Comparison of ENCODE assay signal across 13 cellular contexts in the genomic region with DNA sequence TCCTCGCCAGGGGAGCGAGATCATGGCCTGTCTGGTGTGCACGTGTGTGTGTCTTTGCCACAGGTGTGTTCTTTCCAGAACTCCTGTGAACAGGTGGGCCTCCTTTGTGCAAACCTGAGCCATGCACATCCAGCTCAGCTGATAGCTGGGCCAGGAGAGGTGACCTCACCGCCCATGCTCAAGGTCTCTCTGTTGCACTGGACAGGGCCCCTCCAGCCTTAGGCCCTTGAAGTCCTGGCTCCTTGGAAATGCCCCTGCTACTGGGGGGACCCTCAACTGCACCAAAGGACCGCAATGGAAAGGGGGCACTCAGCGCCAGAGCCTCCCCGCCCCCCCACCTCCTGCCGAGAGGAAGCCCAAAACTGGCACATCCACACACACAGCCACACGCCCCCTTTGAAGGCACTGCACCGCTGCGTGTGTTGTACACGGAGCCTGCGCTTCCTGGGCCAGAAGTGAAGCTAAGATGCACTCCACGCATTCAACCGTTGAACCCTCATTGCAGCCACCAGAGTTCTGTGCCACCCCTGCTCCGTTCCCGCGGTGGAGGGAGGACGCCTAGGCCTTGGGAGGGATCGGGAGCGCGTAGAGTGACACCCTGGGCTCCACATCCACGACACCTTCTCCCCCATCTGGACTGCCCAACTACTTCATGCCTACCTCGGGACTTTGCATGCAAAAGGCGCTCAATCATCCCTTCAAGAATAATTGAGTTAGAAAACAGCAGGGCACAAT. TPM values are rescaled to one million over a fixed set of nuclear protein-coding genes. Genes with fewer than 3 reads are reported as not detected.
DNase-seq lines count a peak whose midpoint lies in the region; ATAC-seq, FAIRE-seq and TF ChIP-seq lines count a peak whose summit lies in the region.
"Had no signal": no experiment of that assay in that cellular context is flagged by ENCODE, and none has a peak within 500 bp of the region (broad histone marks: within the 10 kb centered on the region; RNA-seq: fewer than 3 reads in every experiment).

No MANE protein-coding gene starts in this region.

- no peak for ATAC-seq in WTC11
- no peak for ATAC-seq in left cardiac atrium
- ATAC-seq in HG02610 (IDR thresholded peaks at IDR 0.05; ENCODE audit: unreplicated experiment): no peak

- H3K9me3 Mint-ChIP-seq in T-helper 1 cell treated with Interleukin-12 subunit alpha and Interleukin-12 subunit beta and Interleukin-4 antibody, amounts not matched to agents 30 μg/mL and 1 μg/mL, for 36 hours: peaks cover 4% of the 10 kb centered on the region
- H3K9me3 Mint-ChIP-seq in WTC11 (peaks cover 3% of the 10 kb centered on the region), mesothelial cell of epicardium (no peaks in the 10 kb centered on the region)

- peaks cover 13 to 94% (median 67%) of the 10 kb centered on the region in 6 donors for H3K4me1 ChIP-seq in spleen
- peaks cover 0 to 5% of the 10 kb centered on the region in 2 donors for H3K4me1 ChIP-seq in small intestine (ENCODE audit: control insufficient read depth in 2 of 2, insufficient read depth in 1 of 2, low read depth in 1 of 2, low read length in 1 of 2)

- CTCF ChIA-PET in WTC11 (lab: Charles Lee): interaction anchor here (0.7 to 4.8 kb wide), 25 partner anchors 9 to 594 kb away, joined by 3 to 49 read pairs (median 3); a partner anchor contains a TSS

- intact Hi-C loops in left cardiac atrium (cut with DNase I) (loop anchor here in 1 of 2 donors (1.0 kb wide), 1 partner anchor 32 kb away; no protein-coding TSS in a partner anchor), spleen (cut with DNase I; ENCODE audit: low total_unique reads) (loop anchor here (2.0 kb wide), 1 partner anchor 31 kb away; no protein-coding TSS in a partner anchor)

- H3K4me3 Mint-ChIP-seq in T-helper 1 cell treated with Interleukin-12 subunit alpha and Interleukin-12 subunit beta and Interleukin-4 antibody, amounts not matched to agents 30 μg/mL and 1 μg/mL, for 36 hours: peak overlapping the region; percentile 56
- H3K4me3 Mint-ChIP-seq in WTC11: no peak overlapping the region
- no peak overlapping the region for H3K4me3 Mint-ChIP-seq in mesothelial cell of epicardium

- 56 to 62% (median 61%) methylated on average over 20 to 25 of the region's 25 CpGs for WGBS in spleen, 5 donors
- WGBS in small intestine, 3 donors: 51 to 65% (median 65%) methylated on average over 25 of the region's 25 CpGs

- H3K9me3 ChIP-seq in spleen (peaks cover 0 to 7% (median 5%) of the 10 kb centered on the region in 8 donors), small intestine (ENCODE audit: control insufficient read depth, low read depth) (no peaks in the 10 kb centered on the region)

- DNase-seq in T-helper 1 cell: no peak
- no peak for DNase-seq in WTC11 (ENCODE audit: low spot score)
- DNase-seq in left cardiac atrium: peak; percentile 18
- DNase-seq in spleen: peak; percentile 81
- DNase-seq in small intestine: no peak
- no peak for DNase-seq in mesothelial cell of epicardium (ENCODE audit: low spot score in 2 of 2, unreplicated experiment in 2 of 2)
- DNase-seq: NCI-H1417 treated with DMSO at 0.1 percent for 48 hours, NCI-H526 treated with DMSO at 0.1 percent for 48 hours had no signal

- H3K36me3 Mint-ChIP-seq in T-helper 1 cell treated with Interleukin-12 subunit alpha and Interleukin-12 subunit beta and Interleukin-4 antibody, amounts not matched to agents 30 μg/mL and 1 μg/mL, for 36 hours (ENCODE audit: low read depth): peaks cover 2% of the 10 kb centered on the region
- no peaks in the 10 kb centered on the region for H3K36me3 Mint-ChIP-seq in WTC11
- H3K36me3 Mint-ChIP-seq in mesothelial cell of epicardium: no peaks in the 10 kb centered on the region

- POLR2A ChIA-PET in WTC11 (lab: Charles Lee): no interaction called here

- peak overlapping the region in 3 of 8 donors; percentile 17 to 61 (median 19) for H3K4me3 ChIP-seq in spleen
- no peak overlapping the region for H3K4me3 ChIP-seq in small intestine (ENCODE audit: low read depth in 1 of 2, low read length in 2 of 2)
- H3K4me3 ChIP-seq: SK-N-MC had no signal

- no peaks in the 10 kb centered on the region for H3K27me3 Mint-ChIP-seq in T-helper 1 cell treated with Interleukin-12 subunit alpha and Interleukin-12 subunit beta and Interleukin-4 antibody, amounts not matched to agents 30 μg/mL and 1 μg/mL, for 36 hours (ENCODE audit: low read depth)
- H3K27me3 Mint-ChIP-seq in WTC11 (ENCODE audit: low read depth) (peaks cover 7% of the 10 kb centered on the region), mesothelial cell of epicardium (ENCODE audit: low read depth) (no peaks in the 10 kb centered on the region)

- TF ChIP-seq CTCF in WTC11 (IDR thresholded peaks at IDR 0.05): peak; percentile 65; the same call in 1 of the 2 replicates
- peak in 2 of 11 experiments; percentile 93 to 95 for TF ChIP-seq CTCF in spleen (IDR thresholded peaks at IDR 0.05 in 8 of 11, conservative IDR thresholded peaks at IDR 0.05 in 3 of 11)
- TF ChIP-seq CTCF in mesothelial cell of epicardium (IDR thresholded peaks at IDR 0.05; ENCODE audit: unreplicated experiment): no peak

- no peaks in the 10 kb centered on the region for H3K27me3 ChIP-seq in spleen (replicated peaks in 1 of 7)
- no peaks in the 10 kb centered on the region for H3K27me3 ChIP-seq in small intestine (ENCODE audit: control insufficient read depth in 2 of 2, insufficient read depth in 2 of 2, low read length in 2 of 2)

- peaks cover 70% of the 10 kb centered on the region for H3K4me1 Mint-ChIP-seq in T-helper 1 cell treated with Interleukin-12 subunit alpha and Interleukin-12 subunit beta and Interleukin-4 antibody, amounts not matched to agents 30 μg/mL and 1 μg/mL, for 36 hours (ENCODE audit: low read depth)
- H3K4me1 Mint-ChIP-seq in WTC11 (peaks cover 13% of the 10 kb centered on the region), mesothelial cell of epicardium (peaks cover 3% of the 10 kb centered on the region)

- H3K27ac ChIP-seq in spleen (peak overlapping the region in 6 of 8 donors; percentile 11 to 87 (median 76)), small intestine (ENCODE audit: low read depth in 1 of 2, low read length in 1 of 2) (peak overlapping the region in 1 of 2 donors; percentile 28)
- H3K27ac ChIP-seq: 22Rv1, SK-N-MC had no signal

- peak overlapping the region; percentile 75 for H3K27ac Mint-ChIP-seq in T-helper 1 cell treated with Interleukin-12 subunit alpha and Interleukin-12 subunit beta and Interleukin-4 antibody, amounts not matched to agents 30 μg/mL and 1 μg/mL, for 36 hours
- H3K27ac Mint-ChIP-seq in WTC11 (no peak overlapping the region), mesothelial cell of epicardium (no peak overlapping the region)

- H3K36me3 ChIP-seq in spleen (no peaks in the 10 kb centered on the region), small intestine (ENCODE audit: control insufficient read depth in 2 of 2, insufficient read depth in 2 of 2, low read length in 2 of 2) (no peaks in the 10 kb centered on the region)

- no peak for FAIRE-seq in small intestine (lab: Jason Lieb, UNC)

- no peak for TF ChIP-seq POLR2A in spleen (IDR thresholded peaks at IDR 0.05)

TF ChIP-seq in WTC11, 78 proteins besides CTCF, POLR2A, EP300 and RAD21:
- TF ChIP-seq, protein P1, sequence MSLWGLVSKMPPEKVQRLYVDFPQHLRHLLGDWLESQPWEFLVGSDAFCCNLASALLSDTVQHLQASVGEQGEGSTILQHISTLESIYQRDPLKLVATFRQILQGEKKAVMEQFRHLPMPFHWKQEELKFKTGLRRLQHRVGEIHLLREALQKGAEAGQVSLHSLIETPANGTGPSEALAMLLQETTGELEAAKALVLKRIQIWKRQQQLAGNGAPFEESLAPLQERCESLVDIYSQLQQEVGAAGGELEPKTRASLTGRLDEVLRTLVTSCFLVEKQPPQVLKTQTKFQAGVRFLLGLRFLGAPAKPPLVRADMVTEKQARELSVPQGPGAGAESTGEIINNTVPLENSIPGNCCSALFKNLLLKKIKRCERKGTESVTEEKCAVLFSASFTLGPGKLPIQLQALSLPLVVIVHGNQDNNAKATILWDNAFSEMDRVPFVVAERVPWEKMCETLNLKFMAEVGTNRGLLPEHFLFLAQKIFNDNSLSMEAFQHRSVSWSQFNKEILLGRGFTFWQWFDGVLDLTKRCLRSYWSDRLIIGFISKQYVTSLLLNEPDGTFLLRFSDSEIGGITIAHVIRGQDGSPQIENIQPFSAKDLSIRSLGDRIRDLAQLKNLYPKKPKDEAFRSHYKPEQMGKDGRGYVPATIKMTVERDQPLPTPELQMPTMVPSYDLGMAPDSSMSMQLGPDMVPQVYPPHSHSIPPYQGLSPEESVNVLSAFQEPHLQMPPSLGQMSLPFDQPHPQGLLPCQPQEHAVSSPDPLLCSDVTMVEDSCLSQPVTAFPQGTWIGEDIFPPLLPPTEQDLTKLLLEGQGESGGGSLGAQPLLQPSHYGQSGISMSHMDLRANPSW (CRISPR knock-in tag; conservative IDR thresholded peaks at IDR 0.05; ENCODE audit: low read depth): 0 out of 2 replicates have a peak, but pooled peaks have one; percentile 35
- TF ChIP-seq FOXP1 (CRISPR knock-in tag; IDR thresholded peaks at IDR 0.05; ENCODE audit: borderline replicate concordance) (peak; percentile 70; the same call in 1 of the 2 replicates), SMAD4 (CRISPR knock-in tag; IDR thresholded peaks at IDR 0.05) (no peak)

RNA-seq across cellular contexts. Expression of a gene that starts 16.4 kb away (rescaled TPM):
- total RNA-seq in WTC11 (2021): 0.92 to 1.4 TPM (median 1.1 TPM) in 3 replicates
- 1 to 10 TPM in 1 of 2 donors, under 1 TPM in 1; 0.34 to 2.0 TPM for total RNA-seq in left cardiac atrium
- 10 to 100 TPM; 20.6 to 75.2 (median 51.5) TPM for total RNA-seq in spleen
- 1 to 10 TPM; 3.7 to 5.9 (median 3.9) TPM for polyA plus RNA-seq in spleen
- 1 to 10 TPM; 1.0 to 1.6 (median 1.6) TPM for polyA plus RNA-seq in small intestine
- total RNA-seq in mesothelial cell of epicardium: 1.6 to 2.1 TPM (median 1.7 TPM) in 3 replicates

RNA-seq across cellular contexts. Expression of a gene that starts 21.9 kb away (rescaled TPM):
- total RNA-seq in WTC11 (2021) (5.7 to 6.4 TPM (median 5.9 TPM) in 3 replicates), left cardiac atrium (1 to 10 TPM; 1.8 to 2.9 TPM), spleen (10 to 100 TPM in 1 of 7 donors, 1 to 10 TPM in 6; 5.3 to 10.3 (median 6.9) TPM), mesothelial cell of epicardium (51.8 to 58.3 TPM (median 54.1 TPM) in 3 replicates)
- polyA plus RNA-seq in spleen (1 to 10 TPM; 7.7 to 8.9 (median 8.8) TPM), small intestine (1 to 10 TPM; 2.4 to 3.6 (median 2.6) TPM)

RNA-seq across cellular contexts. Expression of a gene that starts 46.2 kb away (rescaled TPM):
- total RNA-seq in WTC11 (2021): 0.21 to 0.25 TPM (median 0.22 TPM) in 3 replicates
- not detected for total RNA-seq in left cardiac atrium
- 1 to 10 TPM in 3 of 7 donors, under 1 TPM in 4; 0.56 to 2.0 (median 0.95) TPM for total RNA-seq in spleen
- polyA plus RNA-seq in spleen: 1 to 10 TPM; 1.2 to 2.0 (median 1.5) TPM
- under 1 TPM in 1 of 3 donors, not detected in 2; 0.09 TPM for polyA plus RNA-seq in small intestine
- total RNA-seq in mesothelial cell of epicardium: 0.61 to 0.82 TPM (median 0.69 TPM) in 3 replicates
- total RNA-seq: HT1080 had no signal

RNA-seq across cellular contexts. Expression of a gene that starts 56.6 kb away (rescaled TPM):
- total RNA-seq in WTC11 (2021) (0.11 to 0.14 TPM in 2 of 3 replicates, not detected in the other), left cardiac atrium (not detected), spleen (under 1 TPM in 2 of 7 donors, not detected in 5; 0.54 to 0.55 TPM), mesothelial cell of epicardium (0.18 to 0.47 TPM in 2 of 3 replicates, not detected in the other)
- polyA plus RNA-seq in spleen (under 1 TPM; 0.09 to 0.28 (median 0.26) TPM), small intestine (1 to 10 TPM in 1 of 3 donors, under 1 TPM in 2; 0.40 to 2.2 (median 0.45) TPM)

Comparison
In these comparisons a context has a peak if more than half of its experiments do, and no peak if none do; other contexts are left out.
1. DNase-seq: peak in left cardiac atrium (single experiment) and spleen (single experiment); none in T-helper 1 cell (0 of 5), WTC11 (single experiment), small intestine (single experiment) and mesothelial cell of epicardium (0 of 2).